1 cellular context compared by ENCODE assay signal in the genomic region with DNA sequence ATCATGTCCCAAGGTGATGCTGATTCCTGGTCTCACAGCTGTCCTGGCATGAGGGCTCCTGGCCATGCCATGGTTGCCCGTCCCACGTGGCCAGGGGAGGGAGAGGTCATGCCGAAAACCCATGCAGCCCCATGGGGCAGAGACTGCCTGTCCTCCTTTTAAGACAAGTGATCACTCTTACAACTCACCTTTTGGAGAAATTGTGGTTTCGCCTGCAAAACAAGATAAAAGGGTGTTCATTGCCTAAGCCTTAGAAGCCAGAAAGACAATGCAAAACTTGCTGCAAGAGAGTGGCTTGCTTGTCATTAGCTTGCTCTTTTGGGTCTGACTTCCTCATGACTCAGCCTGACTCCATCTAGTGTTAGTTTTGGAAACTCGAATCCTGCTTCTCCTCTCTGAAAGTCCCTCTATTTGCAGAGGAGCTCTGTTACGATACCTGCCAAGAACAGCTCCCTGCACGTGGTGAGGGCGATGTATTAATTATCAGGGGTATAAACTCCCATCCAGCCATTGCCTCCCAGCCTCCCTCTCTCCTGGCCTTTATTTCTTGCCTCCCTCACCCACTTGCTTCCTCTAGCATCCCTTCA.
TF ChIP-seq lines count a peak whose summit lies in the region.

No MANE protein-coding gene starts in this region.

TF ChIP-seq in WTC11, 78 proteins besides CTCF, POLR2A, EP300 and RAD21 (continued from another document):
- no peak for TF ChIP-seq ZNF512 (CRISPR knock-in tag; IDR thresholded peaks at IDR 0.05; ENCODE audit: borderline replicate concordance)
- no peak for TF ChIP-seq ELF4 (CRISPR knock-in tag; IDR thresholded peaks at IDR 0.05; ENCODE audit: low read depth)
- no peak for TF ChIP-seq TEAD4 (CRISPR knock-in tag; IDR thresholded peaks at IDR 0.05)
- TF ChIP-seq E2F5 (CRISPR knock-in tag; IDR thresholded peaks at IDR 0.05), result no peak
- no peak for TF ChIP-seq JAZF1 (CRISPR knock-in tag; IDR thresholded peaks at IDR 0.05)
- TF ChIP-seq FOXP4 (CRISPR knock-in tag; IDR thresholded peaks at IDR 0.05), result no peak
